ENCODE assay signal across 7 cellular contexts in the genomic region with DNA sequence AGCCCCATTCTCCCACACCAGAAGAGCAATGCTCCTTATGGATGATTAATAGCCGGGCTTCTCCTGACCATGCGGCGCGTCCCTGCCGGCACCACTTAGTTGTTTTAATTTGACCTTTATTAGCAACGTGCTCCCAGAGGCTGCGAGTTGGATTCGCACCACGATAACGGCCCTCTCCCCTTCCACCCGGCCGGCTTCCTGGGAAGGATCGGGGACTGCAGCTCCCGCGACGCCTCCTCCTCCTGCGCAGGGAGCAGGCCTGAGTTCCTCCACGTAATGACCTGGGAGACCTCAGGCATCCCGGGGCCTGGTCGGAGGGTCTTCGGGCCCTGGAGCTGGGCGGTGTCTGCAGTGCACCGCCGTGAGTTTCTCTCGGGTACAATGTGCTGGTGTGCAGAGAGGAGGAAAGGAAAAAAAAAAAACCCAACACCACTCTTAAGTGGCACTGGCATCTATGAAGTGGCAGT.
DNase-seq lines count a peak whose midpoint lies in the region; ATAC-seq and TF ChIP-seq lines count a peak whose summit lies in the region.

No MANE protein-coding gene starts in this region.

- peaks cover 74 to 79% (median 75%) of the 10 kb centered on the region in 3 donors for H3K27me3 ChIP-seq in skeletal muscle tissue (ENCODE audit: control insufficient read depth in 3 of 3, insufficient read depth in 3 of 3, low read length in 3 of 3)

- H3K9me3 ChIP-seq in skeletal muscle tissue (ENCODE audit: control insufficient read depth in 3 of 3, low read length in 3 of 3) = peaks cover 0 to 9% (median 2%) of the 10 kb centered on the region in 3 donors

- H3K4me3 ChIP-seq in fibroblast of the aortic adventitia (ENCODE audit: low read depth, low read length) (peak overlapping the region; percentile 95), skeletal muscle tissue (ENCODE audit: low read length in 3 of 3) (peak overlapping the region; percentile 56 to 64 (median 63))

- ATAC-seq in GM21360 (IDR thresholded peaks at IDR 0.05; ENCODE audit: unreplicated experiment) (peak; percentile 0), sciatic nerve (no peak), HG03565 (IDR thresholded peaks at IDR 0.05; ENCODE audit: unreplicated experiment) (no peak), HG02759 (IDR thresholded peaks at IDR 0.05; ENCODE audit: unreplicated experiment) (no peak)

- TF ChIP-seq CTCF in RWPE1 (conservative IDR thresholded peaks at IDR 0.05; ENCODE audit: low read depth) (no peak), fibroblast of the aortic adventitia (IDR thresholded peaks at IDR 0.05; ENCODE audit: insufficient read depth, low read length) (no peak)

- peaks cover 35 to 45% (median 36%) of the 10 kb centered on the region in 3 donors for H3K4me1 ChIP-seq in skeletal muscle tissue (ENCODE audit: control insufficient read depth in 3 of 3, insufficient read depth in 3 of 3, low read length in 3 of 3)

- peak overlapping the region; percentile 87 for H3K27ac ChIP-seq in RWPE1
- no peak overlapping the region for H3K27ac ChIP-seq in skeletal muscle tissue (ENCODE audit: low read depth, low read length)

- H3K9ac ChIP-seq in skeletal muscle tissue (ENCODE audit: low read depth in 1 of 3, low read length in 3 of 3) = no peak overlapping the region

- intact Hi-C loops in sciatic nerve (cut with DNase I) = no loop called here

- no peaks in the 10 kb centered on the region for H3K36me3 ChIP-seq in skeletal muscle tissue (ENCODE audit: control insufficient read depth in 3 of 3, insufficient read depth in 3 of 3, low read length in 3 of 3)

- no peak for DNase-seq in RWPE1 (ENCODE audit: low spot score)
- DNase-seq in fibroblast of the aortic adventitia (ENCODE audit: low read depth) = no peak
- DNase-seq in sciatic nerve (ENCODE audit: low spot score) = no peak

- CTCF ChIA-PET in RWPE1 (lab: Yijun Ruan, JAX) = no interaction called here

- POLR2A ChIA-PET in RWPE1 (lab: Yijun Ruan, JAX; ENCODE audit: low non-redundant PET) = no interaction called here
